ENCODE assay signal across 18 cellular contexts in genomic region chr6:14241255-14242070, GRCh38.
A peak's percentile ranks its signal among the peaks of the same experiment; 100 is the strongest.
DNase-seq lines count a peak whose midpoint lies in the region; ATAC-seq and TF ChIP-seq lines count a peak whose summit lies in the region.
"Had no signal": no experiment of that assay in that cellular context is flagged by ENCODE, and none has a peak within 500 bp of the region (broad histone marks: within the 10 kb centered on the region; RNA-seq: fewer than 3 reads in every experiment).

No MANE protein-coding gene starts in this region.

- H3K27ac ChIP-seq in OCI-LY7 (ENCODE audit: low read depth, low read length, poor library complexity, severe bottlenecking) = peak overlapping the region; percentile 100
- H3K27ac ChIP-seq in colonic mucosa = no peak overlapping the region
- H3K27ac ChIP-seq: SJSA1, transverse colon had no signal

- TSS peak; percentile 100 for BruUV-seq in OCI-LY7 (replicated peaks; lab: Mats Ljungman, UMichigan)

- H3K4me3 Mint-ChIP-seq in activated naive CD8-positive, alpha-beta T cell treated with anti-CD3 and anti-CD28 coated beads, Interleukin-2, amount 10 ng/mL, durations not matched to agents 7 days and 5 days = peak overlapping the region; percentile 45
- no peak overlapping the region for H3K4me3 Mint-ChIP-seq in activated naive CD8-positive, alpha-beta T cell treated with anti-CD3 and anti-CD28 coated beads for 36 hours
- H3K4me3 Mint-ChIP-seq: endodermal cell; stimulated activated effector memory CD8-positive, alpha-beta T cell treated with anti-CD3 and anti-CD28 coated beads, Interleukin-12 subunit alpha, Interleukin-12 subunit beta, amount 100 ng/mL, for 72 hours had no signal

- peak; percentile 22 for ATAC-seq in activated naive CD8-positive, alpha-beta T cell treated with anti-CD3 and anti-CD28 coated beads, Interleukin-2, amount 10 ng/mL, durations not matched to agents 7 days and 5 days (ENCODE audit: low read depth)
- ATAC-seq in HG02870 (IDR thresholded peaks at IDR 0.05; ENCODE audit: unreplicated experiment) (peak; percentile 53), GM21367 (IDR thresholded peaks at IDR 0.05; ENCODE audit: unreplicated experiment) (no peak)
- ATAC-seq: stimulated activated effector memory CD8-positive, alpha-beta T cell treated with anti-CD3 and anti-CD28 coated beads, Interleukin-12 subunit alpha, Interleukin-12 subunit beta, amount 100 ng/mL, for 72 hours had no signal

- H3K9ac ChIP-seq in colonic mucosa (ENCODE audit: low read depth in 2 of 2, low read length in 2 of 2) = no peak overlapping the region

- intact Hi-C loops in OCI-LY7 (cut with micrococcal nuclease; ENCODE audit: unreplicated experiment) = loop anchor here (1.0 kb wide), 2 partner anchors 30 to 36 kb away; no protein-coding TSS in a partner anchor
- intact Hi-C loops in colonic mucosa (cut with DNase I) = no loop called here

- peaks cover 23% of the 10 kb centered on the region for H3K36me3 ChIP-seq in OCI-LY7 (ENCODE audit: insufficient read depth, low read length)
- no peaks in the 10 kb centered on the region for H3K36me3 ChIP-seq in colonic mucosa
- H3K36me3 ChIP-seq: SJSA1, transverse colon had no signal

- no peaks in the 10 kb centered on the region for H4K20me1 ChIP-seq in OCI-LY7 (ENCODE audit: insufficient read depth, low read length)

- no peaks in the 10 kb centered on the region for H3K9me2 ChIP-seq in OCI-LY7 (ENCODE audit: insufficient read depth, low read length)

- H3K9me3 Mint-ChIP-seq in activated naive CD8-positive, alpha-beta T cell treated with anti-CD3 and anti-CD28 coated beads, Interleukin-2, amount 10 ng/mL, durations not matched to agents 7 days and 5 days = peaks cover 3% of the 10 kb centered on the region
- H3K9me3 Mint-ChIP-seq in activated naive CD8-positive, alpha-beta T cell treated with anti-CD3 and anti-CD28 coated beads for 36 hours = no peaks in the 10 kb centered on the region
- H3K9me3 Mint-ChIP-seq: stimulated activated effector memory CD8-positive, alpha-beta T cell treated with anti-CD3 and anti-CD28 coated beads, Interleukin-12 subunit alpha, Interleukin-12 subunit beta, amount 100 ng/mL, for 72 hours had no signal

- H3K79me2 ChIP-seq in OCI-LY7 (ENCODE audit: insufficient read depth, low read depth, low read length) = no peaks in the 10 kb centered on the region

- peaks cover 3% of the 10 kb centered on the region for H3K36me3 Mint-ChIP-seq in activated naive CD8-positive, alpha-beta T cell treated with anti-CD3 and anti-CD28 coated beads, Interleukin-2, amount 10 ng/mL, durations not matched to agents 7 days and 5 days
- H3K36me3 Mint-ChIP-seq in activated naive CD8-positive, alpha-beta T cell treated with anti-CD3 and anti-CD28 coated beads for 36 hours = no peaks in the 10 kb centered on the region
- H3K36me3 Mint-ChIP-seq: stimulated activated effector memory CD8-positive, alpha-beta T cell treated with anti-CD3 and anti-CD28 coated beads, Interleukin-12 subunit alpha, Interleukin-12 subunit beta, amount 100 ng/mL, for 72 hours had no signal

- H3K27me3 ChIP-seq in colonic mucosa = no peaks in the 10 kb centered on the region
- H3K27me3 ChIP-seq: SJSA1, transverse colon had no signal

- H3K4me3 ChIP-seq in OCI-LY7 (ENCODE audit: low read depth, low read length, poor library complexity, severe bottlenecking) (peak overlapping the region; percentile 56), colonic mucosa (no peak overlapping the region)
- H3K4me3 ChIP-seq: SJSA1, transverse colon had no signal

- peak overlapping the region; percentile 80 for H3K4me2 ChIP-seq in OCI-LY7 (ENCODE audit: low read length)

- H3K27me3 Mint-ChIP-seq in activated naive CD8-positive, alpha-beta T cell treated with anti-CD3 and anti-CD28 coated beads, Interleukin-2, amount 10 ng/mL, durations not matched to agents 7 days and 5 days = peaks cover 2% of the 10 kb centered on the region
- no peaks in the 10 kb centered on the region for H3K27me3 Mint-ChIP-seq in activated naive CD8-positive, alpha-beta T cell treated with anti-CD3 and anti-CD28 coated beads for 36 hours

- H3K4me1 ChIP-seq in OCI-LY7 (ENCODE audit: insufficient read depth, low read length, poor library complexity, severe bottlenecking) = peaks cover 95% of the 10 kb centered on the region
- no peaks in the 10 kb centered on the region for H3K4me1 ChIP-seq in colonic mucosa
- H3K4me1 ChIP-seq: SJSA1, transverse colon had no signal

- DNase-seq in activated naive CD8-positive, alpha-beta T cell treated with anti-CD3 and anti-CD28 coated beads, Interleukin-2, amount 10 ng/mL, durations not matched to agents 7 days and 5 days = no peak
- DNase-seq in activated naive CD8-positive, alpha-beta T cell treated with anti-CD3 and anti-CD28 coated beads for 36 hours = no peak
- peak; percentile 95 for DNase-seq in OCI-LY7 (ENCODE audit: low spot score)
- no peak for DNase-seq in amniotic stem cell (lab: John Stamatoyannopoulos, UW)
- DNase-seq in cerebellar cortex (ENCODE audit: low spot score) = no peak
- no peak for DNase-seq in colonic mucosa
- DNase-seq: activated CD4-positive, CD25-positive, alpha-beta regulatory T cell treated with anti-CD3 and anti-CD28 coated beads, Interleukin-2, amount 50 U/mL, for 72 hours; activated effector memory CD4-positive, alpha-beta T cell treated with Interleukin-2 at 50 U/mL for 16 hours; endodermal cell; HCEC 1CT; hypothalamus; kidney glomerular epithelial cell; NCI-H1092; transverse colon had no signal

- H3K9me3 ChIP-seq in OCI-LY7 (ENCODE audit: low read length) (peaks cover 23% of the 10 kb centered on the region), colonic mucosa (no peaks in the 10 kb centered on the region)
- H3K9me3 ChIP-seq: SJSA1, transverse colon had no signal

- POLR2A ChIA-PET in activated naive CD8-positive, alpha-beta T cell treated with anti-CD3 and anti-CD28 coated beads, Interleukin-2, amount 10 ng/mL, durations not matched to agents 7 days and 5 days (lab: Charles Lee) = no interaction called here
- POLR2A ChIA-PET in OCI-LY7 (lab: Charles Lee) = interaction anchor here (1.0 to 6.0 kb wide), 2 partner anchors 13 to 25 kb away, joined by 4 to 58 read pairs; no protein-coding TSS in a partner anchor

- peaks cover 15% of the 10 kb centered on the region for H3K4me1 Mint-ChIP-seq in activated naive CD8-positive, alpha-beta T cell treated with anti-CD3 and anti-CD28 coated beads, Interleukin-2, amount 10 ng/mL, durations not matched to agents 7 days and 5 days
- peaks cover 6% of the 10 kb centered on the region for H3K4me1 Mint-ChIP-seq in activated naive CD8-positive, alpha-beta T cell treated with anti-CD3 and anti-CD28 coated beads for 36 hours

- H2AFZ ChIP-seq in OCI-LY7 (ENCODE audit: low read length) = peak overlapping the region; percentile 36; the same call in 1 of the 2 replicates

- CTCF ChIA-PET in OCI-LY7 (lab: Charles Lee; ENCODE audit: unreplicated experiment) = no interaction called here

- peak overlapping the region; percentile 49 for H3K27ac Mint-ChIP-seq in activated naive CD8-positive, alpha-beta T cell treated with anti-CD3 and anti-CD28 coated beads, Interleukin-2, amount 10 ng/mL, durations not matched to agents 7 days and 5 days
- H3K27ac Mint-ChIP-seq in activated naive CD8-positive, alpha-beta T cell treated with anti-CD3 and anti-CD28 coated beads for 36 hours = no peak overlapping the region
- H3K27ac Mint-ChIP-seq: endodermal cell; stimulated activated effector memory CD8-positive, alpha-beta T cell treated with anti-CD3 and anti-CD28 coated beads, Interleukin-12 subunit alpha, Interleukin-12 subunit beta, amount 100 ng/mL, for 72 hours had no signal

- no peak for TF ChIP-seq CTCF in OCI-LY7 (conservative IDR thresholded peaks at IDR 0.05; ENCODE audit: low read length)
- no peak for TF ChIP-seq CTCF in colonic mucosa (IDR thresholded peaks at IDR 0.05)
